27 cellular contexts compared by ENCODE assay signal in the genomic region with DNA sequence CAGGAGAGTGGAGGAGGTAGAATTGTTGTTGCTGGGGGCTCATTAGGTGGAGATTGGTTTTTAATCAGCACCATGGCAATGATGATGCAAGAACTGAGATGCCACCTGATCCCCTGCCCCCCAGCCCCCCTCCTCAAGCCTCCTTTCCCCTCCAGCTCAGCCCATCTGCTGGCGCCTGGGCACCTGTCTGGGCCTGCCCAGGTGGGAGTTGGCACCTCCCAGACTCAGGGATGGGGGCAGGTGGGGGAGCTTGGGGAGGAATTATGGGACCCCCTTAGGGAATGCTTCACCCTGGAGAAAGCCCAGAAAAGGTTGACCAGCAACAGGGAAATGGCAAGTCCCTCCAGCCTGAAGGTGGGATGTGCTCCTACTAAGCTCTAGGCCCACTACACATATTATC. TPM values are rescaled to one million over a fixed set of nuclear protein-coding genes. Genes with fewer than 3 reads are reported as not detected.
DNase-seq lines count a peak whose midpoint lies in the region; ATAC-seq and TF ChIP-seq lines count a peak whose summit lies in the region.
"Had no signal": no experiment of that assay in that cellular context is flagged by ENCODE, and none has a peak within 500 bp of the region (broad histone marks: within the 10 kb centered on the region; RNA-seq: fewer than 3 reads in every experiment).

No MANE protein-coding gene starts in this region.

- DNase-seq in DMS 273 (lab: John Stamatoyannopoulos, UW; ENCODE audit: unreplicated experiment) (peak; percentile 65), NCI-H1105 (lab: John Stamatoyannopoulos, UW) (peak; percentile 14), NCI-H82 treated with DMSO at 0.1 percent for 48 hours (lab: John Stamatoyannopoulos, UW; ENCODE audit: unreplicated experiment) (peak; percentile 33), left lobe of liver (ENCODE audit: low spot score) (peak; percentile 21), GM10248 (ENCODE audit: extremely low spot score) (no peak), activated gamma-delta T cell treated with Interleukin-2 at 50 U/mL for 16 hours (no peak), NAMALWA (ENCODE audit: low spot score) (no peak)
- DNase-seq: activated CD4-positive, alpha-beta memory T cell treated with anti-CD3 and anti-CD28 coated beads, Interleukin-2, amount 10 ng/mL, durations not matched to agents 7 days and 5 days; activated CD4-positive, alpha-beta T cell treated with anti-CD3 and anti-CD28 coated beads for 1 hour; activated T-cell treated with anti-CD3 and anti-CD28 coated beads for 4 hours; AML-193; anterior cingulate cortex; CD4-positive, alpha-beta memory T cell; effector CD8-positive, alpha-beta T cell; HCEC 1CT; left lung; NCI-H1694; NCI-H526 treated with DMSO at 0.1 percent for 48 hours; Peyer's patch; SHP77; spleen; stimulated activated CD4-positive, alpha-beta T cell treated with anti-CD3 and anti-CD28 coated beads, Interleukin-2, amount 100 ng/mL, for 24 hours; stimulated activated naive CD8-positive, alpha-beta T cell treated with anti-CD3 and anti-CD28 coated beads, Interleukin-15, amount 100 ng/mL, for 72 hours; T-helper 2 cell had no signal

- CTCF ChIA-PET in GM10248 (lab: Yijun Ruan, JAX), result interaction anchor here (0.9 to 9.5 kb wide), 9 partner anchors 10 to 280 kb away, joined by 3 to 78 read pairs (median 4); no protein-coding TSS in a partner anchor

- POLR2A ChIA-PET in GM10248 (lab: Yijun Ruan, JAX), result no interaction called here

- TF ChIP-seq CTCF in GM10248 (IDR thresholded peaks at IDR 0.05; ENCODE audit: control extremely low read depth, extremely low read depth, low read depth, missing control alignments), result no peak

- ATAC-seq in left lobe of liver, result no peak
- no peak for ATAC-seq in HG03565 (IDR thresholded peaks at IDR 0.05; ENCODE audit: unreplicated experiment)
- ATAC-seq: left lung; right lobe of liver; stimulated activated naive CD8-positive, alpha-beta T cell treated with anti-CD3 and anti-CD28 coated beads, Interleukin-15, amount 100 ng/mL, for 72 hours had no signal

RNA-seq across cellular contexts. Expression of gene NHLH1, which starts 1.5 kb away (rescaled TPM):
- 0.10 TPM for total RNA-seq in left lobe of liver
- total RNA-seq: LHCN-M2 had no signal

RNA-seq across cellular contexts. Expression of gene NCSTN, which starts 22.1 kb away (rescaled TPM):
- total RNA-seq in left lobe of liver, result 32.1 TPM

RNA-seq across cellular contexts. Expression of gene COPA, which starts 22.3 kb away (rescaled TPM):
- total RNA-seq in left lobe of liver, result 94.8 TPM

RNA-seq across cellular contexts. Expression of gene VANGL2, which starts 35.0 kb away (rescaled TPM):
- 0.20 TPM for total RNA-seq in left lobe of liver
- total RNA-seq: activated CD4-positive, alpha-beta memory T cell treated with anti-CD3 and anti-CD28 coated beads, Interleukin-2, amount 10 ng/mL, durations not matched to agents 7 days and 5 days; CD4-positive, alpha-beta memory T cell had no signal

Comparison
In these comparisons a context has a peak if more than half of its experiments do, and no peak if none do; other contexts are left out.
1. DNase-seq: peak in DMS 273 (single experiment), NCI-H1105 (single experiment), NCI-H82 treated with DMSO at 0.1 percent for 48 hours (single experiment) and left lobe of liver (single experiment); none in GM10248 (single experiment), activated gamma-delta T cell treated with Interleukin-2 at 50 U/mL for 16 hours (single experiment) and NAMALWA (single experiment).